ENCODE assay signal across 14 cellular contexts in the genomic region with DNA sequence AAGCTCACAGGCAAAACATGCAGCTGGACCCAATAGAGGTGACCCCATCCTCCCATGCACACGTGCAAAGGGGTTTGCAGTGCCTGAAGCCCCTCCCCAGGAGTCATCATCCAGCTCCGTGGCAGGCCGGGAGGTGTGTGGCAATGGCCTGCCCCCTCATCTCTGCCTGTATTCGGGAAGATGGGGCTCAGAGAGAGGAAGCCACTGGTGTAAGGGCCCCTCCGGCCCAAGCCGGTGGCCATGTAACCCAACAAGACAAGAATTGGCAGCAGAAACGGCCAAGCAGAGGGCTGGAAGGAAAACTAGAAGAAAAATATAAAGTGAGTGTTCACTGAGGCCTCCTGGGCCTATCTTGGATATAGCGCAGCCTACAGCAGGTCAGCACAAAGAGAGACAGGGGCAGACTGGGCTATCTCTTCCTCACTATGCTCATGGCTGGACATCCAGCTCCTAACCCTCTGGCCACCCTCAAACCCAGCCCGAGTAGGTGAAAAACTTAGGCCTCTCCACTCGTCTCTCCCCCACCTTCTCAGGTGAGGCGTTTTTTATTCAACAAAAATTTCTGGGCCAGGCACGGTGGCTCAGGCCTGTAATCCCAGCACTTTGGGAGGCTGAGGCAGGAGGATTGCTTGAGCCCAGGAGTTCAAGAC.
DNase-seq lines count a peak whose midpoint lies in the region; ATAC-seq and TF ChIP-seq lines count a peak whose summit lies in the region.
"Had no signal": no experiment of that assay in that cellular context is flagged by ENCODE, and none has a peak within 500 bp of the region (broad histone marks: within the 10 kb centered on the region; RNA-seq: fewer than 3 reads in every experiment).

No MANE protein-coding gene starts in this region.

- H3K27ac ChIP-seq in breast epithelium (no peak overlapping the region), endodermal cell (ENCODE audit: low read depth, low read length) (no peak overlapping the region), uterus (peak overlapping the region; percentile 78 to 87)
- H3K27ac ChIP-seq: 22Rv1 had no signal

- H3K4me3 ChIP-seq in breast epithelium (no peak overlapping the region), endodermal cell (ENCODE audit: low read length) (no peak overlapping the region), uterus (no peak overlapping the region)

- H3K36me3 Mint-ChIP-seq in MCF 10A (ENCODE audit: insufficient read depth, unreplicated experiment), result no peaks in the 10 kb centered on the region
- H3K36me3 Mint-ChIP-seq in endodermal cell (ENCODE audit: low read depth), result no peaks in the 10 kb centered on the region
- no peaks in the 10 kb centered on the region for H3K36me3 Mint-ChIP-seq in nephron progenitor cell (ENCODE audit: low read depth)
- H3K36me3 Mint-ChIP-seq: CD8-positive, alpha-beta memory T cell had no signal

- H3K27ac Mint-ChIP-seq in MCF 10A (ENCODE audit: low read depth, unreplicated experiment) (peak overlapping the region; percentile 73), endodermal cell (no peak overlapping the region), nephron progenitor cell (peak overlapping the region; percentile 72)
- H3K27ac Mint-ChIP-seq: CD8-positive, alpha-beta memory T cell; HFFc6 had no signal

- peaks cover 0 to 9% of the 10 kb centered on the region in 2 donors for H3K4me1 ChIP-seq in breast epithelium
- peaks cover 7% of the 10 kb centered on the region for H3K4me1 ChIP-seq in endodermal cell (ENCODE audit: control insufficient read depth, insufficient read depth, low read length)
- H3K4me1 ChIP-seq in uterus, result peaks cover 0 to 5% of the 10 kb centered on the region in 2 donors

- no peaks in the 10 kb centered on the region for H3K27me3 Mint-ChIP-seq in MCF 10A (ENCODE audit: insufficient read depth, unreplicated experiment)
- no peaks in the 10 kb centered on the region for H3K27me3 Mint-ChIP-seq in endodermal cell (ENCODE audit: insufficient read depth)
- no peaks in the 10 kb centered on the region for H3K27me3 Mint-ChIP-seq in nephron progenitor cell (ENCODE audit: low read depth, poor library complexity)

- no TSS peak for BruUV-seq in MCF 10A (replicated peaks; lab: Mats Ljungman, UMichigan)

- H3K4me1 Mint-ChIP-seq in MCF 10A (ENCODE audit: insufficient read depth, unreplicated experiment), result peaks cover 16% of the 10 kb centered on the region
- peaks cover 13% of the 10 kb centered on the region for H3K4me1 Mint-ChIP-seq in endodermal cell
- H3K4me1 Mint-ChIP-seq in nephron progenitor cell, result peaks cover 73% of the 10 kb centered on the region
- H3K4me1 Mint-ChIP-seq: CD8-positive, alpha-beta memory T cell had no signal

- 85 to 92% methylated on average over 9 to 12 of the region's 12 CpGs for WGBS in endodermal cell (ENCODE audit: insufficient coverage in 1 of 2, insufficient read length in 1 of 2), 2 experiments

- H3K9ac ChIP-seq in endodermal cell (ENCODE audit: extremely low read depth, low read length, poor library complexity, severe bottlenecking), result no peak overlapping the region

- TF ChIP-seq CTCF in MCF 10A (IDR thresholded peaks at IDR 0.05; ENCODE audit: unreplicated experiment), result no peak
- TF ChIP-seq CTCF in breast epithelium (IDR thresholded peaks at IDR 0.05), result no peak
- TF ChIP-seq CTCF in endodermal cell (conservative IDR thresholded peaks at IDR 0.05), result no peak
- no peak for TF ChIP-seq CTCF in nephron progenitor cell (IDR thresholded peaks at IDR 0.05)
- no peak for TF ChIP-seq CTCF in uterus (IDR thresholded peaks at IDR 0.05)

- H3K9me3 ChIP-seq in breast epithelium, result no peaks in the 10 kb centered on the region
- H3K9me3 ChIP-seq in endodermal cell (ENCODE audit: control insufficient read depth, low read length), result no peaks in the 10 kb centered on the region
- H3K9me3 ChIP-seq in uterus, result no peaks in the 10 kb centered on the region

- DNase-seq in MCF 10A (ENCODE audit: unreplicated experiment), result no peak
- no peak for DNase-seq in breast epithelium (ENCODE audit: low spot score in 2 of 2)
- DNase-seq in endodermal cell, result peak; percentile 29
- DNase-seq in nephron progenitor cell, result no peak
- DNase-seq in uterus, result no peak
- DNase-seq in stimulated activated CD4-positive, alpha-beta T cell treated with anti-CD3 and anti-CD28 coated beads, Interleukin-15, amount 100 ng/mL, for 24 hours, result no peak
- DNase-seq in erythroblast (lab: John Stamatoyannopoulos, UW), result no peak
- DNase-seq: CD8-positive, alpha-beta memory T cell; DMS53; GF-D8; HCEC 1CT; HFFc6 had no signal

- no peak overlapping the region for H3K4me3 Mint-ChIP-seq in MCF 10A (ENCODE audit: unreplicated experiment)
- no peak overlapping the region for H3K4me3 Mint-ChIP-seq in endodermal cell
- H3K4me3 Mint-ChIP-seq in nephron progenitor cell, result no peak overlapping the region
- H3K4me3 Mint-ChIP-seq: CD8-positive, alpha-beta memory T cell; HFFc6 had no signal

- POLR2A ChIA-PET in MCF 10A (lab: Yijun Ruan, JAX), result interaction anchor here (0.6 to 1.3 kb wide), 3 partner anchors 11 to 649 kb away, joined by 3 read pairs; no protein-coding TSS in a partner anchor

- H3K27me3 ChIP-seq in breast epithelium, result no peaks in the 10 kb centered on the region
- H3K27me3 ChIP-seq in endodermal cell (ENCODE audit: control insufficient read depth, insufficient read depth, low read length, poor library complexity, severe bottlenecking), result no peaks in the 10 kb centered on the region
- H3K27me3 ChIP-seq in uterus, result no peaks in the 10 kb centered on the region

- intact Hi-C loops in MCF 10A (cut with micrococcal nuclease) (no loop called here), breast epithelium (cut with DNase I; ENCODE audit: low total_unique reads) (no loop called here), uterus (cut with DNase I; ENCODE audit: low total_unique reads) (no loop called here)

- H3K36me3 ChIP-seq in breast epithelium, result no peaks in the 10 kb centered on the region
- no peaks in the 10 kb centered on the region for H3K36me3 ChIP-seq in endodermal cell (ENCODE audit: control insufficient read depth, insufficient read depth, low read length)
- no peaks in the 10 kb centered on the region for H3K36me3 ChIP-seq in uterus

- no peak for ATAC-seq in GM21367 (IDR thresholded peaks at IDR 0.05; ENCODE audit: unreplicated experiment)

- TF ChIP-seq POLR2A in breast epithelium (IDR thresholded peaks at IDR 0.05) (no peak), uterus (IDR thresholded peaks at IDR 0.05) (no peak), erythroblast (IDR thresholded peaks at IDR 0.05; ENCODE audit: low read length) (no peak)

- H3K9me3 Mint-ChIP-seq in MCF 10A (ENCODE audit: unreplicated experiment), result no peaks in the 10 kb centered on the region
- no peaks in the 10 kb centered on the region for H3K9me3 Mint-ChIP-seq in endodermal cell
- no peaks in the 10 kb centered on the region for H3K9me3 Mint-ChIP-seq in nephron progenitor cell
- H3K9me3 Mint-ChIP-seq: CD8-positive, alpha-beta memory T cell; HFFc6 had no signal

- CTCF ChIA-PET in MCF 10A (lab: Yijun Ruan, JAX), result interaction anchor here (1.1 kb wide), 2 partner anchors 59 to 209 kb away, joined by 4 read pairs; no protein-coding TSS in a partner anchor

Comparison
In these comparisons a context has a peak if more than half of its experiments do, and no peak if none do; other contexts are left out.
1. H3K27ac ChIP-seq: peak in uterus (2 of 2); none in breast epithelium (0 of 2) and endodermal cell (single experiment).